3 cellular contexts compared by ENCODE assay signal in genomic region chr7:84809877-84810276, GRCh38.
TF ChIP-seq lines count a peak whose summit lies in the region.

No MANE protein-coding gene starts in this region.

TF ChIP-seq in SK-N-SH, 30 proteins besides CTCF, POLR2A, EP300 and RAD21:
- TF ChIP-seq RFX5 (IDR thresholded peaks at IDR 0.05; ENCODE audit: low read length), result no peak
- no peak for TF ChIP-seq NRF1 (IDR thresholded peaks at IDR 0.05; ENCODE audit: low read depth, low read length)
- TF ChIP-seq, protein P1, sequence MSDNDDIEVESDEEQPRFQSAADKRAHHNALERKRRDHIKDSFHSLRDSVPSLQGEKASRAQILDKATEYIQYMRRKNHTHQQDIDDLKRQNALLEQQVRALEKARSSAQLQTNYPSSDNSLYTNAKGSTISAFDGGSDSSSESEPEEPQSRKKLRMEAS (IDR thresholded peaks at IDR 0.05; ENCODE audit: low read depth), result no peak
- no peak for TF ChIP-seq FOXM1 (IDR thresholded peaks at IDR 0.05; ENCODE audit: low read depth)
- TF ChIP-seq GABPA (IDR thresholded peaks at IDR 0.05; ENCODE audit: low read depth), result no peak
- no peak for TF ChIP-seq YY1 (IDR thresholded peaks at IDR 0.05; ENCODE audit: low read depth)
- TF ChIP-seq IRF3 (IDR thresholded peaks at IDR 0.05; ENCODE audit: low read depth, low read length), result no peak
- TF ChIP-seq PBX3 (IDR thresholded peaks at IDR 0.05), result no peak
- no peak for TF ChIP-seq TCF12 (IDR thresholded peaks at IDR 0.05)
- TF ChIP-seq MXI1 (IDR thresholded peaks at IDR 0.05; ENCODE audit: low read depth, low read length), result no peak
- TF ChIP-seq FOXJ3 (CRISPR knock-in tag; IDR thresholded peaks at IDR 0.05), result no peak
- no peak for TF ChIP-seq FOSL2 (IDR thresholded peaks at IDR 0.05; ENCODE audit: borderline replicate concordance, low read depth)

TF ChIP-seq in SK-N-SH treated with all-trans-retinoic acid at 6 μM for 48 hours, 23 proteins besides CTCF, POLR2A, EP300 and RAD21:
- TF ChIP-seq ZC3H10 (CRISPR knock-in tag; IDR thresholded peaks at IDR 0.05) (no peak), ESRRG (CRISPR knock-in tag; IDR thresholded peaks at IDR 0.05) (no peak), ZFP3 (CRISPR knock-in tag; IDR thresholded peaks at IDR 0.05) (no peak), CSDC2 (CRISPR knock-in tag; IDR thresholded peaks at IDR 0.05) (no peak), PPARA (CRISPR knock-in tag; IDR thresholded peaks at IDR 0.05; ENCODE audit: borderline replicate concordance) (no peak), ARNTL (CRISPR knock-in tag; IDR thresholded peaks at IDR 0.05; ENCODE audit: borderline replicate concordance, low read depth) (no peak), BACH2 (CRISPR knock-in tag; IDR thresholded peaks at IDR 0.05; ENCODE audit: borderline replicate concordance) (no peak), ZNF8 (CRISPR knock-in tag; IDR thresholded peaks at IDR 0.05) (no peak), TOX (CRISPR knock-in tag; IDR thresholded peaks at IDR 0.05; ENCODE audit: borderline replicate concordance) (no peak), ZFP30 (CRISPR knock-in tag; IDR thresholded peaks at IDR 0.05) (no peak)
- TF ChIP-seq, protein P2, sequence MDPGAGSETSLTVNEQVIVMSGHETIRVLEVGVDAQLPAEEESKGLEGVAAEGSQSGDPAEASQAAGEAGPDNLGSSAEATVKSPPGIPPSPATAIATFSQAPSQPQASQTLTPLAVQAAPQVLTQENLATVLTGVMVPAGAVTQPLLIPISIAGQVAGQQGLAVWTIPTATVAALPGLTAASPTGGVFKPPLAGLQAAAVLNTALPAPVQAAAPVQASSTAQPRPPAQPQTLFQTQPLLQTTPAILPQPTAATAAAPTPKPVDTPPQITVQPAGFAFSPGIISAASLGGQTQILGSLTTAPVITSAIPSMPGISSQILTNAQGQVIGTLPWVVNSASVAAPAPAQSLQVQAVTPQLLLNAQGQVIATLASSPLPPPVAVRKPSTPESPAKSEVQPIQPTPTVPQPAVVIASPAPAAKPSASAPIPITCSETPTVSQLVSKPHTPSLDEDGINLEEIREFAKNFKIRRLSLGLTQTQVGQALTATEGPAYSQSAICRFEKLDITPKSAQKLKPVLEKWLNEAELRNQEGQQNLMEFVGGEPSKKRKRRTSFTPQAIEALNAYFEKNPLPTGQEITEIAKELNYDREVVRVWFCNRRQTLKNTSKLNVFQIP (CRISPR knock-in tag; IDR thresholded peaks at IDR 0.05; ENCODE audit: borderline replicate concordance, low read depth), result no peak
- TF ChIP-seq, protein P3, sequence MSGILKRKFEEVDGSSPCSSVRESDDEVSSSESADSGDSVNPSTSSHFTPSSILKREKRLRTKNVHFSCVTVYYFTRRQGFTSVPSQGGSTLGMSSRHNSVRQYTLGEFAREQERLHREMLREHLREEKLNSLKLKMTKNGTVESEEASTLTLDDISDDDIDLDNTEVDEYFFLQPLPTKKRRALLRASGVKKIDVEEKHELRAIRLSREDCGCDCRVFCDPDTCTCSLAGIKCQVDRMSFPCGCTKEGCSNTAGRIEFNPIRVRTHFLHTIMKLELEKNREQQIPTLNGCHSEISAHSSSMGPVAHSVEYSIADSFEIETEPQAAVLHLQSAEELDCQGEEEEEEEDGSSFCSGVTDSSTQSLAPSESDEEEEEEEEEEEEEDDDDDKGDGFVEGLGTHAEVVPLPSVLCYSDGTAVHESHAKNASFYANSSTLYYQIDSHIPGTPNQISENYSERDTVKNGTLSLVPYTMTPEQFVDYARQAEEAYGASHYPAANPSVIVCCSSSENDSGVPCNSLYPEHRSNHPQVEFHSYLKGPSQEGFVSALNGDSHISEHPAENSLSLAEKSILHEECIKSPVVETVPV (CRISPR knock-in tag; IDR thresholded peaks at IDR 0.05), result no peak
- TF ChIP-seq, protein P4, sequence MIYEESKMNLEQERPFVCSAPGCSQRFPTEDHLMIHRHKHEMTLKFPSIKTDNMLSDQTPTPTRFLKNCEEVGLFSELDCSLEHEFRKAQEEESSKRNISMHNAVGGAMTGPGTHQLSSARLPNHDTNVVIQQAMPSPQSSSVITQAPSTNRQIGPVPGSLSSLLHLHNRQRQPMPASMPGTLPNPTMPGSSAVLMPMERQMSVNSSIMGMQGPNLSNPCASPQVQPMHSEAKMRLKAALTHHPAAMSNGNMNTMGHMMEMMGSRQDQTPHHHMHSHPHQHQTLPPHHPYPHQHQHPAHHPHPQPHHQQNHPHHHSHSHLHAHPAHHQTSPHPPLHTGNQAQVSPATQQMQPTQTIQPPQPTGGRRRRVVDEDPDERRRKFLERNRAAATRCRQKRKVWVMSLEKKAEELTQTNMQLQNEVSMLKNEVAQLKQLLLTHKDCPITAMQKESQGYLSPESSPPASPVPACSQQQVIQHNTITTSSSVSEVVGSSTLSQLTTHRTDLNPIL (CRISPR knock-in tag; IDR thresholded peaks at IDR 0.05; ENCODE audit: low read depth), result no peak
- TF ChIP-seq, protein P5, sequence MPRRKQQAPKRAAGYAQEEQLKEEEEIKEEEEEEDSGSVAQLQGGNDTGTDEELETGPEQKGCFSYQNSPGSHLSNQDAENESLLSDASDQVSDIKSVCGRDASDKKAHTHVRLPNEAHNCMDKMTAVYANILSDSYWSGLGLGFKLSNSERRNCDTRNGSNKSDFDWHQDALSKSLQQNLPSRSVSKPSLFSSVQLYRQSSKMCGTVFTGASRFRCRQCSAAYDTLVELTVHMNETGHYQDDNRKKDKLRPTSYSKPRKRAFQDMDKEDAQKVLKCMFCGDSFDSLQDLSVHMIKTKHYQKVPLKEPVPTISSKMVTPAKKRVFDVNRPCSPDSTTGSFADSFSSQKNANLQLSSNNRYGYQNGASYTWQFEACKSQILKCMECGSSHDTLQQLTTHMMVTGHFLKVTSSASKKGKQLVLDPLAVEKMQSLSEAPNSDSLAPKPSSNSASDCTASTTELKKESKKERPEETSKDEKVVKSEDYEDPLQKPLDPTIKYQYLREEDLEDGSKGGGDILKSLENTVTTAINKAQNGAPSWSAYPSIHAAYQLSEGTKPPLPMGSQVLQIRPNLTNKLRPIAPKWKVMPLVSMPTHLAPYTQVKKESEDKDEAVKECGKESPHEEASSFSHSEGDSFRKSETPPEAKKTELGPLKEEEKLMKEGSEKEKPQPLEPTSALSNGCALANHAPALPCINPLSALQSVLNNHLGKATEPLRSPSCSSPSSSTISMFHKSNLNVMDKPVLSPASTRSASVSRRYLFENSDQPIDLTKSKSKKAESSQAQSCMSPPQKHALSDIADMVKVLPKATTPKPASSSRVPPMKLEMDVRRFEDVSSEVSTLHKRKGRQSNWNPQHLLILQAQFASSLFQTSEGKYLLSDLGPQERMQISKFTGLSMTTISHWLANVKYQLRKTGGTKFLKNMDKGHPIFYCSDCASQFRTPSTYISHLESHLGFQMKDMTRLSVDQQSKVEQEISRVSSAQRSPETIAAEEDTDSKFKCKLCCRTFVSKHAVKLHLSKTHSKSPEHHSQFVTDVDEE (CRISPR knock-in tag; IDR thresholded peaks at IDR 0.05), result no peak
TF ChIP-seq in SK-N-SH treated with all-trans-retinoic acid at 6 μM for 48 hours: peak in this region for 0.

TF ChIP-seq in IMR-90, 13 proteins besides CTCF, POLR2A, EP300 and RAD21:
- TF ChIP-seq NFE2L2 (IDR thresholded peaks at IDR 0.05; ENCODE audit: low read depth, low read length) (no peak), SMC3 (IDR thresholded peaks at IDR 0.05; ENCODE audit: low read depth, low read length) (no peak), FOS (IDR thresholded peaks at IDR 0.05; ENCODE audit: low read depth, low read length) (no peak), ELK1 (IDR thresholded peaks at IDR 0.05; ENCODE audit: borderline replicate concordance, low read depth, low read length) (no peak), RFX5 (IDR thresholded peaks at IDR 0.05; ENCODE audit: low read depth, low read length) (no peak), BHLHE40 (IDR thresholded peaks at IDR 0.05; ENCODE audit: low read depth, low read length) (no peak), MXI1 (IDR thresholded peaks at IDR 0.05; ENCODE audit: borderline replicate concordance, low read depth, low read length) (no peak), CEBPB (IDR thresholded peaks at IDR 0.05; ENCODE audit: low read depth, low read length) (no peak), USF2 (IDR thresholded peaks at IDR 0.05; ENCODE audit: low read depth, low read length) (no peak), MAZ (IDR thresholded peaks at IDR 0.05; ENCODE audit: borderline replicate concordance, low read depth, low read length) (no peak), RCOR1 (IDR thresholded peaks at IDR 0.05; ENCODE audit: insufficient replicate concordance, low read length) (no peak), MAFK (IDR thresholded peaks at IDR 0.05; ENCODE audit: low read depth, low read length) (no peak), CHD1 (IDR thresholded peaks at IDR 0.05; ENCODE audit: low read depth, low read length) (no peak)
